In the genomic region with DNA sequence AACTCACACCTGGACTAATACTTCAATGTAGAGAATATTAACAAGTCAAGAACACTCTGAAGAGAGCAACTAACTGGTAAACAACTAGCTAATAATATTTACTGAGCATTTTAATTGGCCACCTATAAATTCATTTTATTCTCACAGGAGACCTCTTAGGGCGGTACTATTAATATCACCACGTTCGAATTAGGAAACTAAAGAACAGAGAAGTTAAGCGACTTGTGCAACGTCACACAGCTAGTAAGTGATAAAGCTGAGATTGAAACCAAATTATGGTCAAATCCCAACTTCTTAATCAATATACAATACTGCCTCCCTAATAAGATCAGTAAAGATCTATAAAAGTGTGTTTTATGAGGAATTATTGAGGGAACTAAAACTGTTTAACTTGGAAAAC, we compare ENCODE assay signal across 8 cellular contexts.
"Had no signal": no experiment of that assay in that cellular context is flagged by ENCODE, and none has a peak within 500 bp of the region (broad histone marks: within the 10 kb centered on the region; RNA-seq: fewer than 3 reads in every experiment).

No MANE protein-coding gene starts in this region.

- FAIRE-seq: G401.6, GM12878, GM12891, GM12892, GM18507, GM19239 had no signal

- DNase-seq: GDM1, GF-D8 had no signal

- H3K4me3 ChIP-seq: GM12878 had no signal

- ATAC-seq: GM12878 had no signal
